ENCODE assay signal across 8 cellular contexts in the genomic region with DNA sequence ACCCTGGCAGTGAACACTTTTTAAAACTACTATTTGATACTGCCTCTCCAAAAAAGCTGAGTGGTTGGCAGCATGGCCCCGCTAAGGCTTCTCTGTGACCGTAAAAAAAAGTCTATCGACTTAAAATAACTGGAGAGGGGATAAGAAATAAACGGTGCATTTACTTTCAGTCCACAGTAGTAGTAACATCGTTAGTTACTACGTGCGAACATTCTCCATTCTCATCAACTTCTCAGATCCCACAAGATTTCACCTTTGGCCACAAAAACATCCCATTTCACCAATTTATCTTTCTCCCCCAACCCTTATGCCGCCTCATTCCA. TPM values are rescaled to one million over a fixed set of nuclear protein-coding genes. Genes with fewer than 3 reads are reported as not detected.
DNase-seq lines count a peak whose midpoint lies in the region; ATAC-seq, FAIRE-seq and TF ChIP-seq lines count a peak whose summit lies in the region.

No MANE protein-coding gene starts in this region.

- peaks cover 15% of the 10 kb centered on the region for H3K79me2 ChIP-seq in endothelial cell of umbilical vein (ENCODE audit: control insufficient read depth, insufficient read depth, low read length)

- H3K4me1 ChIP-seq in NT2/D1 (ENCODE audit: insufficient read depth, insufficient read length) (no peaks in the 10 kb centered on the region), endothelial cell of umbilical vein (ENCODE audit: control insufficient read depth, extremely low read depth, insufficient read depth, low read length) (peaks cover 11% of the 10 kb centered on the region), neutrophil (ENCODE audit: control insufficient read depth in 1 of 2, insufficient read depth in 1 of 2, low read depth in 1 of 2, low read length in 1 of 2) (peaks cover 11 to 12% of the 10 kb centered on the region in 2 experiments)

- intact Hi-C loops in endothelial cell of umbilical vein (cut with micrococcal nuclease): no loop called here

- H3K9me3 ChIP-seq in NT2/D1 (ENCODE audit: insufficient read depth, low read length): no peaks in the 10 kb centered on the region
- no peaks in the 10 kb centered on the region for H3K9me3 ChIP-seq in endothelial cell of umbilical vein (replicated peaks; ENCODE audit: control insufficient read depth, insufficient read depth, low read length)
- no peaks in the 10 kb centered on the region for H3K9me3 ChIP-seq in neutrophil

- H3K27ac Mint-ChIP-seq in HFFc6: peak overlapping the region; percentile 91

- dilution Hi-C loops in endothelial cell of umbilical vein (cut with MboI; ENCODE audit: extremely low pct_ligation_motif_present, low sequenced_read_pairs): no loop called here

- H3K27me3 Mint-ChIP-seq in HFFc6 (ENCODE audit: insufficient read depth): peaks cover 3% of the 10 kb centered on the region; the same call in 1 of the 2 replicates

- peak overlapping the region; percentile 96 for H3K4me3 Mint-ChIP-seq in HFFc6

- POLR2A ChIA-PET in endothelial cell of umbilical vein (lab: Charles Lee): interaction anchor here (1.3 kb wide), 1 partner anchor 11 kb away, joined by 3 read pairs; no protein-coding TSS in a partner anchor

- CTCF ChIA-PET in endothelial cell of umbilical vein (lab: Charles Lee): interaction anchor here (0.8 to 1.4 kb wide), 2 partner anchors 20 to 24 kb away, joined by 3 to 4 read pairs; no protein-coding TSS in a partner anchor

- H3K27me3 ChIP-seq in NT2/D1 (ENCODE audit: insufficient read depth, insufficient read length) (no peaks in the 10 kb centered on the region), endothelial cell of umbilical vein (ENCODE audit: control insufficient read depth in 2 of 2, insufficient read depth in 2 of 2, low read length in 2 of 2) (no peaks in the 10 kb centered on the region), neutrophil (peaks cover 17% of the 10 kb centered on the region)

- FAIRE-seq in endothelial cell of umbilical vein (lab: Jason Lieb, UNC): peak; percentile 28

- peak overlapping the region; percentile 80 for H3K27ac ChIP-seq in endothelial cell of umbilical vein (ENCODE audit: insufficient read depth, low read depth, low read length)
- H3K27ac ChIP-seq in neutrophil: peak overlapping the region; percentile 87

- peak overlapping the region; percentile 87 for H3K4me2 ChIP-seq in endothelial cell of umbilical vein (ENCODE audit: insufficient read depth, low read length)

- no peaks in the 10 kb centered on the region for H4K20me1 ChIP-seq in endothelial cell of umbilical vein (replicated peaks; ENCODE audit: control insufficient read depth, extremely low read depth, insufficient read depth, low read length)

- H3K36me3 Mint-ChIP-seq in HFFc6 (ENCODE audit: low read depth): peaks cover 30% of the 10 kb centered on the region

- peak overlapping the region; percentile 86 for H2AFZ ChIP-seq in endothelial cell of umbilical vein (ENCODE audit: low read depth, low read length)

- TF ChIP-seq CTCF in HFFc6 (IDR thresholded peaks at IDR 0.05) (no peak), endothelial cell of umbilical vein (IDR thresholded peaks at IDR 0.05; ENCODE audit: extremely low read depth in 1 of 2, insufficient read depth in 1 of 2, low read depth in 1 of 2, low read length in 2 of 2) (no peak), neutrophil (IDR thresholded peaks at IDR 0.05) (no peak)

- BruUV-seq in endothelial cell of umbilical vein (replicated peaks; lab: Mats Ljungman, UMichigan): TSS peak; percentile 99

- no peak for DNase-seq in HFFc6
- no peak for DNase-seq in NT2/D1 (ENCODE audit: low read depth, low spot score)
- DNase-seq in endothelial cell of umbilical vein (ENCODE audit: low read depth, low spot score): no peak
- DNase-seq in hypothalamus (lab: John Stamatoyannopoulos, UW): no peak
- no peak for DNase-seq in NCI-H2029 treated with DMSO at 0.1 percent for 48 hours (lab: John Stamatoyannopoulos, UW)
- no peak for DNase-seq in NCI-H82 (lab: John Stamatoyannopoulos, UW)

- TF ChIP-seq POLR2A in endothelial cell of umbilical vein (IDR thresholded peaks at IDR 0.05; ENCODE audit: low read depth, low read length): no peak

- H3K4me1 Mint-ChIP-seq in HFFc6 (ENCODE audit: low read depth): peaks cover 62% of the 10 kb centered on the region

- no peaks in the 10 kb centered on the region for H3K9me3 Mint-ChIP-seq in HFFc6

- no peaks in the 10 kb centered on the region for H3K9me1 ChIP-seq in endothelial cell of umbilical vein (replicated peaks; ENCODE audit: control insufficient read depth, extremely low read depth, insufficient read depth, low read length)

- peak; percentile 15 for ATAC-seq in GM18502 (IDR thresholded peaks at IDR 0.05; ENCODE audit: poor library complexity, unreplicated experiment)

- H3K9ac ChIP-seq in NT2/D1 (ENCODE audit: insufficient read length, low read depth) (peak overlapping the region; percentile 71), endothelial cell of umbilical vein (replicated peaks; ENCODE audit: extremely low read depth, insufficient read depth, low read length) (peak overlapping the region; percentile 95)

- peak overlapping the region; percentile 91 for H3K4me3 ChIP-seq in NT2/D1 (ENCODE audit: insufficient read length, low read depth)
- peak overlapping the region; percentile 84 to 93 (median 84) for H3K4me3 ChIP-seq in endothelial cell of umbilical vein (replicated peaks in 1 of 3; ENCODE audit: insufficient read depth in 1 of 3, low read depth in 1 of 3, low read length in 3 of 3)
- peak overlapping the region; percentile 69 to 82 for H3K4me3 ChIP-seq in neutrophil (ENCODE audit: low read depth in 1 of 2, low read length in 1 of 2)

- H3K36me3 ChIP-seq in NT2/D1 (ENCODE audit: insufficient read depth, insufficient read length, low read length) (peaks cover 33% of the 10 kb centered on the region), endothelial cell of umbilical vein (ENCODE audit: control insufficient read depth in 2 of 2, extremely low read depth in 1 of 2, insufficient read depth in 2 of 2, low read length in 2 of 2) (peaks cover 1 to 3% of the 10 kb centered on the region in 2 experiments), neutrophil (no peaks in the 10 kb centered on the region)

TF ChIP-seq in endothelial cell of umbilical vein, 7 proteins besides CTCF, POLR2A, EP300 and RAD21:
- TF ChIP-seq JUN (IDR thresholded peaks at IDR 0.05; ENCODE audit: borderline replicate concordance, insufficient read depth, insufficient read length, low read depth): no peak
- no peak for TF ChIP-seq FOS (IDR thresholded peaks at IDR 0.05; ENCODE audit: borderline replicate concordance, insufficient read depth, low read length)
- no peak for TF ChIP-seq POLR2AphosphoS5 (IDR thresholded peaks at IDR 0.05; ENCODE audit: insufficient read depth, low read depth, low read length)
- no peak for TF ChIP-seq GATA2 (IDR thresholded peaks at IDR 0.05; ENCODE audit: insufficient read depth, insufficient read length, low read depth, low read length)
- TF ChIP-seq EZH2 (IDR thresholded peaks at IDR 0.05; ENCODE audit: borderline replicate concordance, low read depth, low read length, severe bottlenecking): no peak
- no peak for TF ChIP-seq MYC (IDR thresholded peaks at IDR 0.05; ENCODE audit: low read depth, low read length)
- TF ChIP-seq, protein P1, sequence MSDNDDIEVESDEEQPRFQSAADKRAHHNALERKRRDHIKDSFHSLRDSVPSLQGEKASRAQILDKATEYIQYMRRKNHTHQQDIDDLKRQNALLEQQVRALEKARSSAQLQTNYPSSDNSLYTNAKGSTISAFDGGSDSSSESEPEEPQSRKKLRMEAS (IDR thresholded peaks at IDR 0.05; ENCODE audit: insufficient read depth, insufficient read length): no peak

RNA-seq across cellular contexts. Expression of a gene that starts 0.5 kb away (rescaled TPM):
- total RNA-seq in HFFc6 (2021; fragmentation: NEBNext Ultra II Directional; extraction: Animal tissue kit (Norgen Biotek cat#: 25700)): 10 to 100 TPM; 30.5 to 57.2 (median 49.4) TPM
- 46.3 and 47.2 TPM in 2 replicates for total RNA-seq in endothelial cell of umbilical vein
- 14.1 and 19.0 TPM in 2 replicates for polyA plus RNA-seq in endothelial cell of umbilical vein
- 28.7 and 31.9 TPM in 2 replicates for polyA plus RNA-seq in endothelial cell of umbilical vein (2011; cell fraction: cytosol; rRNA removed)
- 37.7 and 57.3 TPM in 2 replicates for polyA plus RNA-seq in endothelial cell of umbilical vein (2011; cell fraction: nucleus; rRNA removed)
- polyA plus RNA-seq in endothelial cell of umbilical vein (2012): 33.5 and 50.3 TPM in 2 replicates
- polyA minus RNA-seq in endothelial cell of umbilical vein: 37.0 and 40.5 TPM in 2 replicates
- polyA minus RNA-seq in endothelial cell of umbilical vein (2011; cell fraction: cytosol; rRNA and poly(A)+ RNA removed): 18.7 TPM
- 30.4 and 40.4 TPM in 2 replicates for polyA minus RNA-seq in endothelial cell of umbilical vein (2011; cell fraction: nucleus; rRNA and poly(A)+ RNA removed)

RNA-seq across cellular contexts. Expression of a gene that starts 23.1 kb away (rescaled TPM):
- total RNA-seq in HFFc6 (2021; fragmentation: NEBNext Ultra II Directional; extraction: Animal tissue kit (Norgen Biotek cat#: 25700)): 10 to 100 TPM; 30.0 to 77.0 (median 68.9) TPM
- total RNA-seq in endothelial cell of umbilical vein: 63.1 and 65.4 TPM in 2 replicates
- polyA plus RNA-seq in endothelial cell of umbilical vein: 23.3 and 23.7 TPM in 2 replicates
- 40.7 and 43.4 TPM in 2 replicates for polyA plus RNA-seq in endothelial cell of umbilical vein (2011; cell fraction: cytosol; rRNA removed)
- polyA plus RNA-seq in endothelial cell of umbilical vein (2011; cell fraction: nucleus; rRNA removed): 20.2 and 30.0 TPM in 2 replicates
- 16.8 and 45.8 TPM in 2 replicates for polyA plus RNA-seq in endothelial cell of umbilical vein (2012)
- 25.1 and 29.4 TPM in 2 replicates for polyA minus RNA-seq in endothelial cell of umbilical vein
- polyA minus RNA-seq in endothelial cell of umbilical vein (2011; cell fraction: cytosol; rRNA and poly(A)+ RNA removed): 56.2 TPM
- polyA minus RNA-seq in endothelial cell of umbilical vein (2011; cell fraction: nucleus; rRNA and poly(A)+ RNA removed): 11.6 and 19.5 TPM in 2 replicates

RNA-seq across cellular contexts. Expression of a gene that starts 35.6 kb away (rescaled TPM):
- total RNA-seq in HFFc6 (2021; fragmentation: NEBNext Ultra II Directional; extraction: Animal tissue kit (Norgen Biotek cat#: 25700)): 1 to 10 TPM in 4 of 6 experiments, under 1 TPM in 2; 0.35 to 2.2 (median 1.5) TPM
- total RNA-seq in endothelial cell of umbilical vein: not detected in 2 replicates
- polyA plus RNA-seq in endothelial cell of umbilical vein: 0.08 and 0.18 TPM in 2 replicates
- polyA plus RNA-seq in endothelial cell of umbilical vein (2011; cell fraction: cytosol; rRNA removed): 0.04 and 0.10 TPM in 2 replicates
- 0.20 and 0.45 TPM in 2 replicates for polyA plus RNA-seq in endothelial cell of umbilical vein (2011; cell fraction: nucleus; rRNA removed)
- polyA plus RNA-seq in endothelial cell of umbilical vein (2012): 0.18 TPM in 1 of 2 replicates, not detected in the other
- polyA minus RNA-seq in endothelial cell of umbilical vein: not detected in 2 replicates
- not detected for polyA minus RNA-seq in endothelial cell of umbilical vein (2011; cell fraction: cytosol; rRNA and poly(A)+ RNA removed)
- not detected in 2 replicates for polyA minus RNA-seq in endothelial cell of umbilical vein (2011; cell fraction: nucleus; rRNA and poly(A)+ RNA removed)
